Comparison of ENCODE assay signal across 1 cellular context in genomic region chr14:71116206-71117122, GRCh38.
TF ChIP-seq lines count a peak whose summit lies in the region.

No MANE protein-coding gene starts in this region.

TF ChIP-seq in HepG2, 621 proteins besides CTCF, POLR2A, EP300 and RAD21 (continued from another document and continues in another):
- TF ChIP-seq PBX2 (CRISPR knock-in tag; IDR thresholded peaks at IDR 0.05) (no peak), ZNF558 (CRISPR knock-in tag; IDR thresholded peaks at IDR 0.05; ENCODE audit: borderline replicate concordance) (no peak), TOE1 (CRISPR knock-in tag; IDR thresholded peaks at IDR 0.05) (no peak), ZNF615 (CRISPR knock-in tag; IDR thresholded peaks at IDR 0.05; ENCODE audit: borderline replicate concordance) (no peak), HNF1B (CRISPR knock-in tag; IDR thresholded peaks at IDR 0.05) (no peak), HDAC6 (IDR thresholded peaks at IDR 0.05; ENCODE audit: low read depth, low read length) (no peak), GLI4 (CRISPR knock-in tag; IDR thresholded peaks at IDR 0.05; ENCODE audit: borderline replicate concordance) (no peak), REST (IDR thresholded peaks at IDR 0.05; ENCODE audit: borderline replicate concordance in 1 of 2, low read depth in 1 of 2, low read length in 2 of 2) (no peak), ZBTB49 (CRISPR knock-in tag; IDR thresholded peaks at IDR 0.05; ENCODE audit: borderline replicate concordance) (no peak), NFRKB (IDR thresholded peaks at IDR 0.05) (no peak), KMT2A (CRISPR knock-in tag; IDR thresholded peaks at IDR 0.05) (no peak), ARID5B (CRISPR knock-in tag; IDR thresholded peaks at IDR 0.05) (peak; percentile 79), SIX1 (CRISPR knock-in tag; IDR thresholded peaks at IDR 0.05; ENCODE audit: borderline replicate concordance) (no peak), MBNL3 (CRISPR knock-in tag; conservative IDR thresholded peaks at IDR 0.05) (no peak), JUNB (CRISPR knock-in tag; IDR thresholded peaks at IDR 0.05; ENCODE audit: borderline replicate concordance) (no peak), ZNF644 (CRISPR knock-in tag; IDR thresholded peaks at IDR 0.05; ENCODE audit: low read depth) (0 out of 2 replicates have a peak, but pooled peaks have one; percentile 16), CENPX (CRISPR knock-in tag; IDR thresholded peaks at IDR 0.05) (no peak), ZKSCAN8 (CRISPR knock-in tag; IDR thresholded peaks at IDR 0.05; ENCODE audit: borderline replicate concordance) (no peak), ZMYM3 (CRISPR knock-in tag; IDR thresholded peaks at IDR 0.05) (no peak), GATAD2A (CRISPR knock-in tag; IDR thresholded peaks at IDR 0.05) (peak; percentile 63), PPARG (CRISPR knock-in tag; conservative IDR thresholded peaks at IDR 0.05) (peak; percentile 76), POLR2AphosphoS5 (IDR thresholded peaks at IDR 0.05; ENCODE audit: low read depth, low read length) (no peak), NFAT5 (CRISPR knock-in tag; IDR thresholded peaks at IDR 0.05) (no peak), ATRX (CRISPR knock-in tag; IDR thresholded peaks at IDR 0.05; ENCODE audit: borderline replicate concordance) (no peak), DMAP1 (CRISPR knock-in tag; IDR thresholded peaks at IDR 0.05) (no peak), TFE3 (CRISPR knock-in tag; IDR thresholded peaks at IDR 0.05) (no peak), HDAC2 (CRISPR knock-in tag; IDR thresholded peaks at IDR 0.05) (peak; percentile 55; the same call in 1 of the 2 replicates), KLF6 (CRISPR knock-in tag; IDR thresholded peaks at IDR 0.05) (no peak), ZFP91 (CRISPR knock-in tag; IDR thresholded peaks at IDR 0.05; ENCODE audit: borderline replicate concordance) (no peak), KAT2B (IDR thresholded peaks at IDR 0.05; ENCODE audit: borderline replicate concordance, low read depth, low read length) (no peak), CHCHD3 (CRISPR knock-in tag; IDR thresholded peaks at IDR 0.05) (no peak), SKIL (CRISPR knock-in tag; IDR thresholded peaks at IDR 0.05; ENCODE audit: borderline replicate concordance) (peak; percentile 47; the same call in 1 of the 2 replicates)
